In the genomic region with DNA sequence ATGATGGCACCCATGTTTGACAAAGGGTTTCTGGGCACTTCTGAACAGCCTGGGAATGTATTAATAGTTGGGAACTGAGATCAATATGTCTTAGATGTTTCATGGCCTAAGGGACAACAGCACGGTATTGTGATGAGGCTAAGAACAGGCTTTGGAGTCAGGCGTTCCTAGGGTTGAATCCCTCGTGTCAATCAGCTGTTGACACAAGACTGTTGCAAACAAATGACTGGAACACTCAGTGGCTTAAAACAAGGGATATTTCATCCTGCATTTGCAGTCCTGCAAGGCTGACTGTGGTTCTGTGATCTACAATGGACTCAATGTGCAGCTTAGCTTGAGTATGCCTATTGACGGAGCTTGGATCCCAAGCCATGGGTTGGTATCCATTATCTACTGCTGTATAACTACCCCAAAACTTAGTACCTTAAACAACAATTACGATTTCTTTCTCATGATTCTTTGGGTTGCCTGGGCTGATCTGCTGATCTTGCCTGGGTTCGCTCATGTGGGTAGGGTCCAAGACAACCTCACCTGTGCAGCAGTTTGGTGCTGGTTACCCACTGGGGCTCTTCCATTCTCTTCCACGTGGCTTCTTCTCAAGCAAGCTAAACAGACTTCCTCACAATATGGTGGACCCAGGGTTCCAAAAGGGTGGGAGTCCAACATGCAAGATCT, we compare ENCODE assay signal across 28 cellular contexts.
"Had no signal": no experiment of that assay in that cellular context is flagged by ENCODE, and none has a peak within 500 bp of the region (broad histone marks: within the 10 kb centered on the region; RNA-seq: fewer than 3 reads in every experiment).

No MANE protein-coding gene starts in this region.

- H3K27ac ChIP-seq: ascending aorta, cardiac muscle cell, colonic mucosa, heart left ventricle, left lung, lower lobe of right lung, stomach, tibial nerve had no signal

- H3K27me3 ChIP-seq: ascending aorta, colonic mucosa, tibial nerve had no signal

- H3K4me3 ChIP-seq: ascending aorta, cardiac muscle cell, colonic mucosa, heart left ventricle, left lung, lower lobe of right lung, stomach, tibial nerve had no signal

- H3K27ac Mint-ChIP-seq: activated naive CD4-positive, alpha-beta T cell treated with anti-CD3 and anti-CD28 coated beads for 36 hours; activated naive CD8-positive, alpha-beta T cell treated with anti-CD3 and anti-CD28 coated beads, Interleukin-2, amount 10 ng/mL, durations not matched to agents 7 days and 5 days; brain; natural killer cell; stimulated activated naive B cell treated with anti-CD40 and anti-IgM and Interleukin-4, amounts not matched to agents 10 μg/mL and 1 μg/mL and 100 μg/mL, for 72 hours had no signal

- ATAC-seq: heart left ventricle; natural killer cell; sciatic nerve; stimulated activated naive B cell treated with anti-CD40 and anti-IgM and Interleukin-4, amounts not matched to agents 10 μg/mL and 1 μg/mL and 100 μg/mL, for 72 hours; T-cell had no signal

- H3K27me3 Mint-ChIP-seq: brain had no signal

- H3K4me3 Mint-ChIP-seq: activated naive CD4-positive, alpha-beta T cell treated with anti-CD3 and anti-CD28 coated beads for 36 hours; activated naive CD8-positive, alpha-beta T cell treated with anti-CD3 and anti-CD28 coated beads, Interleukin-2, amount 10 ng/mL, durations not matched to agents 7 days and 5 days; brain; natural killer cell; stimulated activated naive B cell treated with anti-CD40 and anti-IgM and Interleukin-4, amounts not matched to agents 10 μg/mL and 1 μg/mL and 100 μg/mL, for 72 hours had no signal

- H3K9me3 ChIP-seq: ascending aorta, colonic mucosa, heart left ventricle, left lung, lower lobe of right lung, stomach, tibial nerve had no signal

- H3K36me3 ChIP-seq: ascending aorta, cardiac muscle cell, colonic mucosa, heart left ventricle, left lung, lower lobe of right lung, stomach, tibial nerve had no signal

- H3K9me3 Mint-ChIP-seq: activated naive CD4-positive, alpha-beta T cell treated with anti-CD3 and anti-CD28 coated beads for 36 hours; natural killer cell; T-cell had no signal

- H3K36me3 Mint-ChIP-seq: activated naive CD8-positive, alpha-beta T cell treated with anti-CD3 and anti-CD28 coated beads, Interleukin-2, amount 10 ng/mL, durations not matched to agents 7 days and 5 days; brain; natural killer cell; stimulated activated naive B cell treated with anti-CD40 and anti-IgM and Interleukin-4, amounts not matched to agents 10 μg/mL and 1 μg/mL and 100 μg/mL, for 72 hours; T-cell had no signal

- DNase-seq: activated CD4-positive, alpha-beta T cell treated with anti-CD3 and anti-CD28 coated beads for 48 hours; activated CD4-positive, alpha-beta T cell treated with anti-CD3 and anti-CD28 coated beads, Interleukin-2, amount 50 U/mL, for 48 hours; activated CD8-positive, alpha-beta memory T cell treated with anti-CD3 and anti-CD28 coated beads for 24 hours; activated effector memory CD4-positive, alpha-beta T cell treated with anti-CD3 and anti-CD28 coated beads, Interleukin-2, amount 50 U/mL, for 16 hours; activated naive CD4-positive, alpha-beta T cell treated with anti-CD3 and anti-CD28 coated beads for 36 hours; activated naive CD8-positive, alpha-beta T cell treated with anti-CD3 and anti-CD28 coated beads, Interleukin-2, amount 10 ng/mL, durations not matched to agents 7 days and 5 days; cerebellar nuclear complex; colonic mucosa; effector memory CD4-positive, alpha-beta T cell; erythroblast; heart left ventricle; hypothalamus; kidney glomerular epithelial cell; left lung; lower lobe of right lung; mesendoderm; natural killer cell; small intestine; stimulated activated CD4-positive, alpha-beta T cell treated with anti-CD3 and anti-CD28 coated beads, Interleukin-4, amount 100 ng/mL, for 24 hours; stimulated activated CD8-positive, alpha-beta memory T cell treated with anti-CD3 and anti-CD28 coated beads, Interleukin-4, amount 100 ng/mL, for 48 hours; stimulated activated naive B cell treated with anti-CD40 and anti-IgM and Interleukin-4, amounts not matched to agents 10 μg/mL and 1 μg/mL and 100 μg/mL, for 72 hours; stomach; T-cell had no signal

- H3K4me1 ChIP-seq: ascending aorta, colonic mucosa, lower lobe of right lung had no signal
